ENCODE assay signal across 35 cellular contexts in the genomic region with DNA sequence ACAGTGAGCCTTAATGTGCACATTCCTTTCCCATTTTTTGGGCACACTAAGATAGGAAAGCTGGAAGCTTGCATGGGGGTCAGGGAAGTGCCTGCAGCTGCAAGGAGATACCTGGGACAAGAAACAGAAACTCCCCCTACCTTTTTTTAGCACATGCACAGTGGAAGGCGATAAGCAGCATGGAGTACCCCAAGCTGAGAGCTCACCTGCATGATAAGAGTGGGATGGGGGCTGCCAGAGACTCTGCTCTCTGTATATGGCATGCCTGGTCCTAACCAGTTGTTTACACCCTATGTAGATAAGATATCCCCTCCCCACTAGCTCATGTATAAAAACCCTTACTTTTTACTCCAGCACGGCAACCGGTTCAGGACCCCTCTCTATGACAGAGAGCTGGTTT.
DNase-seq lines count a peak whose midpoint lies in the region; ATAC-seq, FAIRE-seq and TF ChIP-seq lines count a peak whose summit lies in the region.
"Had no signal": no experiment of that assay in that cellular context is flagged by ENCODE, and none has a peak within 500 bp of the region (broad histone marks: within the 10 kb centered on the region; RNA-seq: fewer than 3 reads in every experiment).

No MANE protein-coding gene starts in this region.

- H2AFZ ChIP-seq in K562 (ENCODE audit: low read depth, low read length) = no peak overlapping the region

- H3K9ac ChIP-seq in K562 (ENCODE audit: insufficient read depth in 1 of 2, low read depth in 2 of 2, low read length in 2 of 2) (no peak overlapping the region), endodermal cell (ENCODE audit: extremely low read depth, low read length, poor library complexity, severe bottlenecking) (no peak overlapping the region), mesendoderm (ENCODE audit: low read length) (no peak overlapping the region)
- H3K9ac ChIP-seq: BLaER1; BLaER1 treated with 17β-estradiol and CSF1 and Interleukin-3, amounts not matched to agents 10 nM and 100 nM had no signal

- in situ Hi-C loops in K562 (cut with MboI) = no loop called here

- no peaks in the 10 kb centered on the region for H3K27me3 ChIP-seq in K562 (ENCODE audit: control insufficient read depth in 2 of 2, insufficient read depth in 2 of 2, low read length in 2 of 2)
- no peaks in the 10 kb centered on the region for H3K27me3 ChIP-seq in endodermal cell (ENCODE audit: control insufficient read depth, insufficient read depth, low read length, poor library complexity, severe bottlenecking)
- H3K27me3 ChIP-seq in mesendoderm (ENCODE audit: insufficient read depth, low read length, poor library complexity) = no peaks in the 10 kb centered on the region
- no peaks in the 10 kb centered on the region for H3K27me3 ChIP-seq in psoas muscle (ENCODE audit: insufficient read depth in 3 of 3, low read length in 2 of 3)
- no peaks in the 10 kb centered on the region for H3K27me3 ChIP-seq in ascending aorta
- H3K27me3 ChIP-seq: BE2C had no signal

- H3K27ac Mint-ChIP-seq in endodermal cell = no peak overlapping the region
- H3K27ac Mint-ChIP-seq: B cell; CD14-positive monocyte; CD4-positive, alpha-beta memory T cell; CD4-positive, alpha-beta T cell; CD4-positive, CD25-positive, alpha-beta regulatory T cell; CD8-positive, alpha-beta memory T cell; CD8-positive, alpha-beta T cell had no signal

- no peaks in the 10 kb centered on the region for H4K20me1 ChIP-seq in K562 (replicated peaks; ENCODE audit: control insufficient read depth, insufficient read depth, low read length)
- H4K20me1 ChIP-seq: BLaER1; BLaER1 treated with 17β-estradiol and CSF1 and Interleukin-3, amounts not matched to agents 10 nM and 100 nM had no signal

- H3K9me3 Mint-ChIP-seq in endodermal cell = peaks cover 93% of the 10 kb centered on the region
- H3K9me3 Mint-ChIP-seq: CD4-positive, alpha-beta T cell; CD8-positive, alpha-beta memory T cell had no signal

- H4K8ac ChIP-seq in mesendoderm (ENCODE audit: low read depth, low read length) = no peak overlapping the region

- H3K4me1 Mint-ChIP-seq in endodermal cell = no peaks in the 10 kb centered on the region
- H3K4me1 Mint-ChIP-seq: B cell; CD14-positive monocyte; CD4-positive, alpha-beta memory T cell; CD4-positive, CD25-positive, alpha-beta regulatory T cell; CD8-positive, alpha-beta memory T cell had no signal

- H2AK5ac ChIP-seq in mesendoderm (ENCODE audit: low read length) = no peak overlapping the region

- H3K4me3 Mint-ChIP-seq in endodermal cell = no peak overlapping the region
- H3K4me3 Mint-ChIP-seq: B cell; CD14-positive monocyte; CD4-positive, alpha-beta memory T cell; CD4-positive, alpha-beta T cell; CD4-positive, CD25-positive, alpha-beta regulatory T cell; CD8-positive, alpha-beta memory T cell; CD8-positive, alpha-beta T cell had no signal

- peak in 2 of 4 experiments; percentile 10 for DNase-seq in K562 (ENCODE audit: extremely low read depth in 1 of 4, low spot score in 3 of 4)
- DNase-seq in endodermal cell = peak; percentile 59
- DNase-seq in mesendoderm = peak; percentile 81
- DNase-seq in frontal cortex (ENCODE audit: low spot score in 2 of 2) = no peak
- no peak for DNase-seq in psoas muscle
- DNase-seq in ascending aorta (ENCODE audit: low spot score in 2 of 2) = no peak
- DNase-seq: 8988T; ACHN; AML-193; BE2C; C1 segment of cervical spinal cord; Caco-2; Calu3; CD4-positive, alpha-beta memory T cell; CD4-positive, alpha-beta T cell; CD4-positive, CD25-positive, alpha-beta regulatory T cell; CD8-positive, alpha-beta memory T cell; CD8-positive, alpha-beta T cell; COR-L47; DMS 273 treated with DMSO at 0.1 percent for 48 hours; DMS153; DMS53; DMS79; DMS79 treated with DMSO at 0.1 percent for 48 hours; DND-41; EL had no signal

- no peak overlapping the region for H3K4me2 ChIP-seq in K562 (ENCODE audit: insufficient read depth, low read length)
- H3K4me2 ChIP-seq in mesendoderm (ENCODE audit: low read length) = no peak overlapping the region
- H3K4me2 ChIP-seq: A549; BLaER1; BLaER1 treated with 17β-estradiol and CSF1 and Interleukin-3, amounts not matched to agents 10 nM and 100 nM had no signal

- no peak overlapping the region for H4K5ac ChIP-seq in mesendoderm (ENCODE audit: low read length)

- H2BK5ac ChIP-seq in mesendoderm (ENCODE audit: low read length) = no peak overlapping the region

- no peaks in the 10 kb centered on the region for H3K27me3 Mint-ChIP-seq in endodermal cell (ENCODE audit: insufficient read depth)
- H3K27me3 Mint-ChIP-seq: B cell; CD4-positive, alpha-beta T cell; CD4-positive, CD25-positive, alpha-beta regulatory T cell had no signal

- no peak overlapping the region for H3K23ac ChIP-seq in mesendoderm (ENCODE audit: low read length)

- TF ChIP-seq POLR2A in K562 (conservative IDR thresholded peaks at IDR 0.05) = no peak

- no peak overlapping the region for H3K4ac ChIP-seq in mesendoderm (ENCODE audit: low read depth, low read length)

- TF ChIP-seq CTCF in K562 (IDR thresholded peaks at IDR 0.05 in 2 of 3, conservative IDR thresholded peaks at IDR 0.05 in 1 of 3; ENCODE audit: insufficient read depth in 2 of 3, low read depth in 1 of 3, low read length in 3 of 3) (no peak), endodermal cell (conservative IDR thresholded peaks at IDR 0.05) (no peak), psoas muscle (IDR thresholded peaks at IDR 0.05) (no peak), ascending aorta (IDR thresholded peaks at IDR 0.05) (no peak)

- no peaks in the 10 kb centered on the region for H3K79me2 ChIP-seq in K562 (ENCODE audit: control insufficient read depth, insufficient read depth, low read length)
- H3K79me2 ChIP-seq in mesendoderm (ENCODE audit: control insufficient read depth, insufficient read depth, low read length) = no peaks in the 10 kb centered on the region

- H3K4me1 ChIP-seq in K562 (replicated peaks in 1 of 2; ENCODE audit: control insufficient read depth in 2 of 2, insufficient read depth in 2 of 2, low read length in 2 of 2) (no peaks in the 10 kb centered on the region; a peak in 1 of 5 replicates), endodermal cell (ENCODE audit: control insufficient read depth, insufficient read depth, low read length) (no peaks in the 10 kb centered on the region), mesendoderm (ENCODE audit: control insufficient read depth, low read depth, low read length) (no peaks in the 10 kb centered on the region), psoas muscle (no peaks in the 10 kb centered on the region), ascending aorta (no peaks in the 10 kb centered on the region)
- H3K4me1 ChIP-seq: A549; BE2C; BLaER1; BLaER1 treated with 17β-estradiol and CSF1 and Interleukin-3, amounts not matched to agents 10 nM and 100 nM; Caco-2 had no signal

- no peak for FAIRE-seq in K562 (lab: Jason Lieb, UNC)
- FAIRE-seq in frontal cortex (lab: Jason Lieb, UNC) = no peak
- FAIRE-seq: A204.1, D721Med had no signal

- H3K9me1 ChIP-seq in K562 (ENCODE audit: control insufficient read depth, insufficient read depth, low read length) = no peaks in the 10 kb centered on the region

- no peak overlapping the region for H3K18ac ChIP-seq in mesendoderm (ENCODE audit: low read length)

- no peak overlapping the region for H3K27ac ChIP-seq in K562 (ENCODE audit: extremely low read depth, low read depth, low read length)
- H3K27ac ChIP-seq in endodermal cell (ENCODE audit: low read depth, low read length) = no peak overlapping the region
- H3K27ac ChIP-seq in mesendoderm (ENCODE audit: low read depth, low read length) = peak overlapping the region; percentile 62
- H3K27ac ChIP-seq in psoas muscle = no peak overlapping the region
- no peak overlapping the region for H3K27ac ChIP-seq in ascending aorta
- H3K27ac ChIP-seq: 22Rv1; A549; BLaER1; BLaER1 treated with 17β-estradiol and CSF1 and Interleukin-3, amounts not matched to agents 10 nM and 100 nM; C4-2B had no signal

- CTCF ChIA-PET in K562 (lab: Yijun Ruan, JAX; ENCODE audit: low intra/inter-chr PET ratio) = no interaction called here

- 8% methylated on average over 3 of the region's 3 CpGs for WGBS in K562 (ENCODE audit: insufficient coverage, low coverage, missing lambda C conversion rate)
- 79% methylated on average over 3 of the region's 3 CpGs; no CpG with 5 or more reads in 1 of the 2 experiments for WGBS in endodermal cell (ENCODE audit: insufficient coverage in 1 of 2, insufficient read length in 1 of 2), 2 experiments
- WGBS in mesendoderm (ENCODE audit: extremely low coverage, insufficient coverage, low lambda C conversion rate) = no CpG with 5 or more reads among the region's 3 CpGs
- WGBS in psoas muscle, 3 donors = 71 to 80% (median 79%) methylated on average over 3 of the region's 3 CpGs

- peak overlapping the region; percentile 42 for H3K56ac ChIP-seq in mesendoderm (ENCODE audit: low read length)

- POLR2A ChIA-PET in K562 (lab: Yijun Ruan, JAX) = no interaction called here

- H2BK120ac ChIP-seq in mesendoderm (ENCODE audit: low read depth, low read length) = no peak overlapping the region

- intact Hi-C loops in K562 (cut with micrococcal nuclease) = no loop called here
- intact Hi-C loops in psoas muscle (cut with DNase I) = no loop called here
- intact Hi-C loops in ascending aorta (cut with DNase I) = no loop called here

- H3K36me3 ChIP-seq in K562 (ENCODE audit: control insufficient read depth, insufficient read depth, low read length) (no peaks in the 10 kb centered on the region), endodermal cell (ENCODE audit: control insufficient read depth, insufficient read depth, low read length) (no peaks in the 10 kb centered on the region), mesendoderm (ENCODE audit: control insufficient read depth, insufficient read depth, low read length) (no peaks in the 10 kb centered on the region), psoas muscle (ENCODE audit: insufficient read depth in 1 of 2, low read depth in 1 of 2) (no peaks in the 10 kb centered on the region), ascending aorta (no peaks in the 10 kb centered on the region)
- H3K36me3 ChIP-seq: BE2C; BLaER1; BLaER1 treated with 17β-estradiol and CSF1 and Interleukin-3, amounts not matched to agents 10 nM and 100 nM had no signal

- TF ChIP-seq RAD21 in K562 (CRISPR knock-in tag; conservative IDR thresholded peaks at IDR 0.05 in 1 of 2, IDR thresholded peaks at IDR 0.05 in 1 of 2) = no peak

- no peak overlapping the region for H3K4me3 ChIP-seq in K562
- H3K4me3 ChIP-seq in endodermal cell (ENCODE audit: low read length) = peak overlapping the region; percentile 40
- H3K4me3 ChIP-seq in mesendoderm (ENCODE audit: low read length) = no peak overlapping the region
- no peak overlapping the region for H3K4me3 ChIP-seq in psoas muscle
- no peak overlapping the region for H3K4me3 ChIP-seq in ascending aorta
- H3K4me3 ChIP-seq: A549; BLaER1; BLaER1 treated with 17β-estradiol and CSF1 and Interleukin-3, amounts not matched to agents 10 nM and 100 nM had no signal

- BruUV-seq in K562 (replicated peaks; lab: Mats Ljungman, UMichigan) = no TSS peak

- H3K9me3 ChIP-seq in K562 (replicated peaks; ENCODE audit: control insufficient read depth, insufficient read depth, low read depth, low read length) = no peaks in the 10 kb centered on the region
- no peaks in the 10 kb centered on the region for H3K9me3 ChIP-seq in endodermal cell (ENCODE audit: control insufficient read depth, low read length)
- no peaks in the 10 kb centered on the region for H3K9me3 ChIP-seq in psoas muscle
- no peaks in the 10 kb centered on the region for H3K9me3 ChIP-seq in ascending aorta
- H3K9me3 ChIP-seq: A549; BE2C; BLaER1; BLaER1 treated with 17β-estradiol and CSF1 and Interleukin-3, amounts not matched to agents 10 nM and 100 nM; Caco-2 had no signal

- no peak overlapping the region for H2BK15ac ChIP-seq in mesendoderm (replicated peaks; ENCODE audit: low read depth)

- no peaks in the 10 kb centered on the region for H3K79me1 ChIP-seq in mesendoderm (ENCODE audit: low read length)

- H3K36me3 Mint-ChIP-seq in endodermal cell (ENCODE audit: low read depth) = no peaks in the 10 kb centered on the region
- H3K36me3 Mint-ChIP-seq: CD14-positive monocyte; CD4-positive, alpha-beta memory T cell; CD4-positive, CD25-positive, alpha-beta regulatory T cell; CD8-positive, alpha-beta memory T cell; CD8-positive, alpha-beta T cell had no signal

- ATAC-seq in K562 = no peak
- no peak for ATAC-seq in psoas muscle
- ATAC-seq: A549; CD8-positive, alpha-beta T cell had no signal

- TF ChIP-seq EP300 in K562 (IDR thresholded peaks at IDR 0.05; ENCODE audit: low read length) = no peak

Comparison
In these comparisons a context has a peak if more than half of its experiments do, and no peak if none do; other contexts are left out.
1. DNase-seq: peak in endodermal cell (single experiment) and mesendoderm (single experiment); none in frontal cortex (0 of 2), psoas muscle (0 of 2) and ascending aorta (0 of 2).